In genomic region chr2:107694667-107695066, GRCh38 we compare ENCODE assay signal across 20 cellular contexts.
DNase-seq lines count a peak whose midpoint lies in the region; ATAC-seq, FAIRE-seq and TF ChIP-seq lines count a peak whose summit lies in the region.
"Had no signal": no experiment of that assay in that cellular context is flagged by ENCODE, and none has a peak within 500 bp of the region (broad histone marks: within the 10 kb centered on the region; RNA-seq: fewer than 3 reads in every experiment).

No MANE protein-coding gene starts in this region.

- peaks cover 58% of the 10 kb centered on the region for H3K36me3 ChIP-seq in K562 (ENCODE audit: control insufficient read depth, insufficient read depth, low read length)
- no peaks in the 10 kb centered on the region for H3K36me3 ChIP-seq in neuronal stem cell (replicated peaks in 1 of 2; ENCODE audit: control insufficient read depth in 2 of 2, insufficient read depth in 2 of 2, low read length in 2 of 2)
- no peaks in the 10 kb centered on the region for H3K36me3 ChIP-seq in upper lobe of right lung
- H3K36me3 ChIP-seq: SJCRH30 had no signal

- no peak for TF ChIP-seq EP300 in K562 (IDR thresholded peaks at IDR 0.05; ENCODE audit: low read length)

- no peaks in the 10 kb centered on the region for H3K79me1 ChIP-seq in H9 (ENCODE audit: insufficient read depth, low read depth, low read length, poor library complexity, severe bottlenecking)
- H3K79me1 ChIP-seq in neuronal stem cell (ENCODE audit: low read depth, low read length): peaks cover 2% of the 10 kb centered on the region

- peak; percentile 69 for TF ChIP-seq POLR2A in K562 (conservative IDR thresholded peaks at IDR 0.05)

- no peaks in the 10 kb centered on the region for H3K9me1 ChIP-seq in K562 (ENCODE audit: control insufficient read depth, insufficient read depth, low read length)

- TF ChIP-seq CTCF in H9 (conservative IDR thresholded peaks at IDR 0.05) (no peak), K562 (IDR thresholded peaks at IDR 0.05 in 2 of 3, conservative IDR thresholded peaks at IDR 0.05 in 1 of 3; ENCODE audit: insufficient read depth in 2 of 3, low read depth in 1 of 3, low read length in 3 of 3) (no peak), upper lobe of right lung (IDR thresholded peaks at IDR 0.05) (no peak)

- no CpG with 5 or more reads among the region's 5 CpGs for WGBS in H9 (ENCODE audit: extremely low coverage, insufficient read length, low lambda C conversion rate)
- WGBS in K562 (ENCODE audit: insufficient coverage, low coverage, missing lambda C conversion rate): 76% methylated on average over 5 of the region's 5 CpGs
- no CpG with 5 or more reads among the region's 5 CpGs for WGBS in neuronal stem cell (ENCODE audit: extremely low coverage in 2 of 2, insufficient read length in 2 of 2, insufficient replicate concordance in 1 of 2), 2 donors

- ATAC-seq in K562 (peak; percentile 35), upper lobe of right lung (peak; percentile 27), HG03135 (IDR thresholded peaks at IDR 0.05; ENCODE audit: unreplicated experiment) (no peak), left cardiac atrium (no peak)
- ATAC-seq: SK-N-SH treated with all-trans-retinoic acid at 6 μM for 48 hours had no signal

- H4K5ac ChIP-seq in H9 (ENCODE audit: insufficient read length, low read depth, low read length): peak overlapping the region; percentile 87

- H3K9me3 ChIP-seq in H9 (ENCODE audit: control insufficient read depth, low read depth, low read length) (no peaks in the 10 kb centered on the region), K562 (replicated peaks; ENCODE audit: control insufficient read depth, insufficient read depth, low read depth, low read length) (no peaks in the 10 kb centered on the region), neuronal stem cell (replicated peaks in 1 of 2; ENCODE audit: control insufficient read depth in 2 of 2, insufficient read depth in 1 of 2, low read depth in 1 of 2, low read length in 2 of 2) (peaks cover 0 to 3% of the 10 kb centered on the region in 2 donors), upper lobe of right lung (no peaks in the 10 kb centered on the region)
- H3K9me3 ChIP-seq: SJCRH30 had no signal

- DNase-seq in H9 (no peak), K562 (ENCODE audit: extremely low read depth in 1 of 4, low spot score in 3 of 4) (no peak), neuronal stem cell (ENCODE audit: low spot score) (no peak), upper lobe of right lung (no peak), left cardiac atrium (no peak), NCI-H446 treated with DMSO at 0.1 percent for 48 hours (lab: John Stamatoyannopoulos, UW) (no peak)
- DNase-seq: Calu3, DMS79 treated with DMSO at 0.1 percent for 48 hours, GF-D8, Kasumi-1, NCI-H1092 treated with DMSO at 0.1 percent for 48 hours, NCI-H1436 treated with DMSO at 0.1 percent for 48 hours, NCI-H187 treated with DMSO at 0.1 percent for 48 hours, NCI-H524 treated with DMSO at 0.1 percent for 48 hours, NCI-H774, SJCRH30 had no signal

- no peak overlapping the region for H2BK20ac ChIP-seq in H9 (ENCODE audit: low read depth, low read length, poor library complexity, severe bottlenecking)

- no peak overlapping the region for H2AK5ac ChIP-seq in H9 (ENCODE audit: insufficient read length, low read length)
- no peak overlapping the region for H2AK5ac ChIP-seq in neuronal stem cell (ENCODE audit: low read depth, low read length)

- H3K4me1 Mint-ChIP-seq in H9: peaks cover 11 to 19% of the 10 kb centered on the region in 2 experiments

- H3K9ac ChIP-seq in H9 (ENCODE audit: extremely low read depth, insufficient read length, low read length): no peak overlapping the region
- no peak overlapping the region for H3K9ac ChIP-seq in K562 (ENCODE audit: insufficient read depth in 1 of 2, low read depth in 2 of 2, low read length in 2 of 2)
- H3K9ac ChIP-seq in neuronal stem cell (ENCODE audit: low read depth, low read length, poor library complexity): no peak overlapping the region

- no peak overlapping the region for H3K23ac ChIP-seq in H9 (ENCODE audit: insufficient read length, low read depth, low read length)
- H3K23ac ChIP-seq in neuronal stem cell (ENCODE audit: low read depth, low read length, poor library complexity): peak overlapping the region; percentile 29

- no peak overlapping the region for H3K14ac ChIP-seq in H9 (ENCODE audit: insufficient read depth, low read length)
- peak overlapping the region; percentile 48 for H3K14ac ChIP-seq in neuronal stem cell (ENCODE audit: low read length)

- H3K4me3 Mint-ChIP-seq in H9: no peak overlapping the region

- H3K79me2 ChIP-seq in H9 (ENCODE audit: insufficient read depth, low read length): no peaks in the 10 kb centered on the region
- H3K79me2 ChIP-seq in K562 (ENCODE audit: control insufficient read depth, insufficient read depth, low read length): peaks cover 12% of the 10 kb centered on the region; the same call in 2 of the 3 replicates

- no peak for TF ChIP-seq RAD21 in K562 (CRISPR knock-in tag; conservative IDR thresholded peaks at IDR 0.05 in 1 of 2, IDR thresholded peaks at IDR 0.05 in 1 of 2)

- no peak for FAIRE-seq in K562 (lab: Jason Lieb, UNC)
- FAIRE-seq: GM19239, RCC 7860 had no signal

- H3K36me3 Mint-ChIP-seq in H9 (ENCODE audit: insufficient read depth in 1 of 3, low read depth in 3 of 3): no peaks in the 10 kb centered on the region; a peak in 1 of 7 replicates

- H3K4ac ChIP-seq in H9 (ENCODE audit: low read depth, low read length) (no peak overlapping the region), neuronal stem cell (ENCODE audit: low read length) (no peak overlapping the region)

- no peaks in the 10 kb centered on the region for H3K23me2 ChIP-seq in H9 (ENCODE audit: insufficient read length, low read depth, low read length, poor library complexity, severe bottlenecking)

- H3K4me3 ChIP-seq in K562 (no peak overlapping the region), neuronal stem cell (ENCODE audit: low read length in 2 of 2) (peak overlapping the region in 1 of 2 donors; percentile 74), upper lobe of right lung (no peak overlapping the region)
- H3K4me3 ChIP-seq: SJCRH30 had no signal

- H3K9me3 Mint-ChIP-seq in H9: no peaks in the 10 kb centered on the region

- CTCF ChIA-PET in K562 (lab: Yijun Ruan, JAX; ENCODE audit: low intra/inter-chr PET ratio): no interaction called here

- H4K8ac ChIP-seq in H9 (replicated peaks; ENCODE audit: insufficient read length, low read depth, low read length) (peak overlapping the region; percentile 96), neuronal stem cell (ENCODE audit: low read depth, low read length) (no peak overlapping the region)

- H2BK120ac ChIP-seq in H9 (ENCODE audit: low read depth, low read length, poor library complexity, severe bottlenecking): no peak overlapping the region
- no peak overlapping the region for H2BK120ac ChIP-seq in neuronal stem cell (ENCODE audit: low read depth, low read length)

- H3K18ac ChIP-seq in H9 (ENCODE audit: insufficient read length, low read depth, low read length) (peak overlapping the region; percentile 3), neuronal stem cell (ENCODE audit: low read length) (no peak overlapping the region)

- H4K91ac ChIP-seq in H9 (ENCODE audit: insufficient read length, low read depth, low read length) (no peak overlapping the region), neuronal stem cell (ENCODE audit: low read depth, low read length, poor library complexity) (peak overlapping the region; percentile 65)

- no peak overlapping the region for H3T11ph ChIP-seq in H9 (ENCODE audit: low read length)

- BruUV-seq in K562 (replicated peaks; lab: Mats Ljungman, UMichigan): no TSS peak

- H3K27me3 Mint-ChIP-seq in H9 (ENCODE audit: low read depth): peaks cover 3% of the 10 kb centered on the region; the same call in 1 of the 2 replicates

- no peaks in the 10 kb centered on the region for H3K4me1 ChIP-seq in H9 (ENCODE audit: insufficient read depth, low read length)
- peaks cover 0 to 2% of the 10 kb centered on the region in 2 experiments; a peak in 2 of 5 replicates for H3K4me1 ChIP-seq in K562 (replicated peaks in 1 of 2; ENCODE audit: control insufficient read depth in 2 of 2, insufficient read depth in 2 of 2, low read length in 2 of 2)
- peaks cover 0 to 3% of the 10 kb centered on the region in 2 donors for H3K4me1 ChIP-seq in neuronal stem cell (ENCODE audit: control insufficient read depth in 2 of 2, insufficient read depth in 1 of 2, low read depth in 1 of 2, low read length in 2 of 2)
- H3K4me1 ChIP-seq in upper lobe of right lung: no peaks in the 10 kb centered on the region
- H3K4me1 ChIP-seq: SJCRH30 had no signal

- no peak overlapping the region; a peak in 1 of 7 replicates for H3K27ac Mint-ChIP-seq in H9

- H3K27me3 ChIP-seq in H9 (ENCODE audit: insufficient read depth, low read length) (no peaks in the 10 kb centered on the region), K562 (ENCODE audit: control insufficient read depth in 2 of 2, insufficient read depth in 2 of 2, low read length in 2 of 2) (no peaks in the 10 kb centered on the region), neuronal stem cell (ENCODE audit: control insufficient read depth in 3 of 3, insufficient read depth in 3 of 3, low read depth in 1 of 3, low read length in 3 of 3) (no peaks in the 10 kb centered on the region), upper lobe of right lung (no peaks in the 10 kb centered on the region)

- H2BK5ac ChIP-seq in H9 (ENCODE audit: insufficient read length, low read length): peak overlapping the region; percentile 14
- H2BK5ac ChIP-seq in neuronal stem cell (ENCODE audit: low read length): no peak overlapping the region

- H2BK12ac ChIP-seq in H9 (ENCODE audit: insufficient read length, low read depth, low read length) (no peak overlapping the region), neuronal stem cell (ENCODE audit: low read length) (no peak overlapping the region)

- in situ Hi-C loops in K562 (cut with MboI): no loop called here

- POLR2A ChIA-PET in K562 (lab: Yijun Ruan, JAX): no interaction called here

- H3K27ac ChIP-seq in H9 (ENCODE audit: insufficient read length, low read depth, low read length) (no peak overlapping the region), K562 (ENCODE audit: extremely low read depth, low read depth, low read length) (no peak overlapping the region), neuronal stem cell (replicated peaks; ENCODE audit: low read length) (no peak overlapping the region), upper lobe of right lung (no peak overlapping the region)
- H3K27ac ChIP-seq: SJCRH30 had no signal

- no peak overlapping the region for H3K56ac ChIP-seq in H9 (ENCODE audit: insufficient read length, low read depth, low read length)

- H2AFZ ChIP-seq in H9 (ENCODE audit: low read length): no peak overlapping the region
- no peak overlapping the region for H2AFZ ChIP-seq in K562 (ENCODE audit: low read depth, low read length)
- H2AFZ ChIP-seq in neuronal stem cell (ENCODE audit: low read length): no peak overlapping the region

- H3K4me2 ChIP-seq in H9 (ENCODE audit: insufficient read depth, insufficient read length, low read length) (no peak overlapping the region), K562 (ENCODE audit: insufficient read depth, low read length) (no peak overlapping the region), neuronal stem cell (ENCODE audit: insufficient read depth, low read length, poor library complexity, severe bottlenecking) (no peak overlapping the region)

- H4K20me1 ChIP-seq in H9 (ENCODE audit: control insufficient read depth, insufficient read depth, insufficient read length) (peaks cover 3% of the 10 kb centered on the region), K562 (replicated peaks; ENCODE audit: control insufficient read depth, insufficient read depth, low read length) (no peaks in the 10 kb centered on the region; the same call in 1 of the 2 replicates)

- H2BK15ac ChIP-seq in H9 (ENCODE audit: low read depth, low read length) (no peak overlapping the region), neuronal stem cell (ENCODE audit: low read length) (no peak overlapping the region)

- intact Hi-C loops in K562 (cut with micrococcal nuclease) (no loop called here), upper lobe of right lung (cut with DNase I) (no loop called here), left cardiac atrium (cut with DNase I) (no loop called here)

Comparison
In these comparisons a context has a peak if more than half of its experiments do, and no peak if none do; other contexts are left out.
1. ATAC-seq: peak in K562 (single experiment) and upper lobe of right lung (single experiment); none in HG03135 (single experiment) and left cardiac atrium (0 of 2).